ENCODE assay signal across 28 cellular contexts in the genomic region with DNA sequence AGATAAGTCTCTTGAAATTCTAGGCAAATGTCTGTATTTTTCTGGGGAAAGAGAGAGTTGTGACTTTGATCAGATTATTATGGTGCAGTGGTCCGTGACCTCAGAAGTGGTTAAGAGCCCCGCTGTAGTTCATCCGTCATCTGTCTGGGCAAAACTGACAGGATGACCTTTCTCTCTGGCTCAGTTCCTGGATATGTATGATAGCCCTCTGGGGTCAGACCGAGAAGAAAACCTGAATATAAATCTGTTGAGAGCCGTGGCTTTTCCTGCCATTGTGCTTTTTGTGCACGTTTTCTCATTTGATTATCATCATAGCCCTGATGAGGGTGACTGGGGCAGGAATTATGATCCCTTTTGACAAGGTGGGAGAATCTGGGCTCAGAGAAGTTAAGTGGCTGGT. TPM values are rescaled to one million over a fixed set of nuclear protein-coding genes. Genes with fewer than 3 reads are reported as not detected.
DNase-seq lines count a peak whose midpoint lies in the region; ATAC-seq, FAIRE-seq and TF ChIP-seq lines count a peak whose summit lies in the region.
"Had no signal": no experiment of that assay in that cellular context is flagged by ENCODE, and none has a peak within 500 bp of the region (broad histone marks: within the 10 kb centered on the region; RNA-seq: fewer than 3 reads in every experiment).

No MANE protein-coding gene starts in this region.

- H3K4me1 ChIP-seq in heart left ventricle (peaks cover 0 to 26% (median 8%) of the 10 kb centered on the region in 12 donors), heart right ventricle (peaks cover 0 to 39% (median 11%) of the 10 kb centered on the region in 9 donors), HepG2 (ENCODE audit: insufficient read depth, low read length) (no peaks in the 10 kb centered on the region)
- H3K4me1 ChIP-seq: right lobe of liver had no signal

- H2AFZ ChIP-seq in HepG2 (ENCODE audit: low read length), result no peak overlapping the region

- POLR2A ChIA-PET in HepG2 (lab: Yijun Ruan, JAX), result no interaction called here

- WGBS in heart left ventricle, 4 donors, result 40 to 57% (median 49%) methylated on average over 6 of the region's 6 CpGs
- WGBS in heart right ventricle, 2 donors, result 42 to 56% methylated on average over 6 of the region's 6 CpGs
- 95% methylated on average over 6 of the region's 6 CpGs for WGBS in HepG2 (ENCODE audit: low lambda C conversion rate)

- no TSS peak for BruUV-seq in Calu3 (replicated peaks; lab: Mats Ljungman, UMichigan)
- no TSS peak for BruUV-seq in HepG2 (replicated peaks; lab: Mats Ljungman, UMichigan)

- no peak for FAIRE-seq in HepG2 (lab: Jason Lieb, UNC)
- FAIRE-seq: frontal cortex, GM19239 had no signal

- no peaks in the 10 kb centered on the region for H3K27me3 Mint-ChIP-seq in Calu3 (ENCODE audit: unreplicated experiment)
- H3K27me3 Mint-ChIP-seq in activated naive CD4-positive, alpha-beta T cell treated with anti-CD3 and anti-CD28 coated beads, Interleukin-2, amount 10 ng/mL, durations not matched to agents 7 days and 5 days, result no peaks in the 10 kb centered on the region
- H3K27me3 Mint-ChIP-seq: activated CD4-positive, alpha-beta T cell treated with anti-CD3 and anti-CD28 coated beads, Interleukin-2, amount 10 ng/mL, durations not matched to agents 7 days and 5 days; naive B cell; T-cell; type B pancreatic cell had no signal

- H3K9me3 Mint-ChIP-seq in Calu3 (ENCODE audit: low read depth, unreplicated experiment), result no peaks in the 10 kb centered on the region
- no peaks in the 10 kb centered on the region for H3K9me3 Mint-ChIP-seq in activated naive CD4-positive, alpha-beta T cell treated with anti-CD3 and anti-CD28 coated beads, Interleukin-2, amount 10 ng/mL, durations not matched to agents 7 days and 5 days
- H3K9me3 Mint-ChIP-seq: activated CD4-positive, alpha-beta T cell treated with anti-CD3 and anti-CD28 coated beads, Interleukin-2, amount 10 ng/mL, durations not matched to agents 7 days and 5 days; naive B cell; T-cell; type B pancreatic cell had no signal

- no peaks in the 10 kb centered on the region for H3K4me1 Mint-ChIP-seq in Calu3 (ENCODE audit: low read depth, unreplicated experiment)
- H3K4me1 Mint-ChIP-seq in activated naive CD4-positive, alpha-beta T cell treated with anti-CD3 and anti-CD28 coated beads, Interleukin-2, amount 10 ng/mL, durations not matched to agents 7 days and 5 days, result no peaks in the 10 kb centered on the region
- H3K4me1 Mint-ChIP-seq: activated CD4-positive, alpha-beta T cell treated with anti-CD3 and anti-CD28 coated beads, Interleukin-2, amount 10 ng/mL, durations not matched to agents 7 days and 5 days; naive B cell; T-cell had no signal

- peak in 2 of 4 donors; percentile 37 to 59 for ATAC-seq in heart left ventricle
- ATAC-seq in Right ventricle myocardium inferior, result no peak
- ATAC-seq in SK-N-SH treated with all-trans-retinoic acid at 6 μM for 48 hours, result no peak
- ATAC-seq in heart right ventricle, result peak in 4 of 8 donors; percentile 12 to 55 (median 42)
- ATAC-seq in HepG2, result no peak
- ATAC-seq: T-cell had no signal

- no peaks in the 10 kb centered on the region for H4K20me1 ChIP-seq in HepG2 (ENCODE audit: insufficient read depth, low read length)

- TF ChIP-seq CTCF in heart left ventricle (IDR thresholded peaks at IDR 0.05) (no peak), heart right ventricle (IDR thresholded peaks at IDR 0.05) (no peak), Calu3 (IDR thresholded peaks at IDR 0.05; ENCODE audit: unreplicated experiment) (no peak), HepG2 (CRISPR knock-in tag; IDR thresholded peaks at IDR 0.05) (no peak)

- no peak overlapping the region for H3K4me2 ChIP-seq in HepG2 (ENCODE audit: low read depth, low read length)

- H3K27ac ChIP-seq in heart left ventricle, result peak overlapping the region in 8 of 12 donors; percentile 2 to 77 (median 43)
- peak overlapping the region in 8 of 10 donors; percentile 3 to 62 (median 37) for H3K27ac ChIP-seq in heart right ventricle
- no peak overlapping the region for H3K27ac ChIP-seq in HepG2 (ENCODE audit: extremely low read length, insufficient read depth, low read length)
- H3K27ac ChIP-seq: esophagus muscularis mucosa, ovary, right lobe of liver had no signal

- H3K36me3 ChIP-seq in heart left ventricle (peaks cover 0 to 100% (median 99%) of the 10 kb centered on the region in 9 donors), heart right ventricle (peaks cover 0 to 100% (median 73%) of the 10 kb centered on the region in 9 donors), HepG2 (replicated peaks in 1 of 2; ENCODE audit: control insufficient read depth in 1 of 2, insufficient read depth in 2 of 2, low read length in 2 of 2) (peaks cover 82 to 98% of the 10 kb centered on the region in 2 experiments)
- H3K36me3 ChIP-seq: ovary had no signal

- no peak overlapping the region for H3K27ac Mint-ChIP-seq in Calu3 (ENCODE audit: unreplicated experiment)
- H3K27ac Mint-ChIP-seq in activated naive CD4-positive, alpha-beta T cell treated with anti-CD3 and anti-CD28 coated beads, Interleukin-2, amount 10 ng/mL, durations not matched to agents 7 days and 5 days, result no peak overlapping the region
- H3K27ac Mint-ChIP-seq: activated CD4-positive, alpha-beta T cell treated with anti-CD3 and anti-CD28 coated beads, Interleukin-2, amount 10 ng/mL, durations not matched to agents 7 days and 5 days; T-cell; type B pancreatic cell had no signal

- no peaks in the 10 kb centered on the region for H3K9me3 ChIP-seq in heart left ventricle
- no peaks in the 10 kb centered on the region for H3K9me3 ChIP-seq in heart right ventricle
- H3K9me3 ChIP-seq in HepG2 (ENCODE audit: low read length), result no peaks in the 10 kb centered on the region
- H3K9me3 ChIP-seq: esophagus muscularis mucosa, ovary, right lobe of liver had no signal

- CTCF ChIA-PET in Calu3 (lab: Charles Lee) (no interaction called here), HepG2 (lab: Yijun Ruan, JAX; ENCODE audit: low intra/inter-chr PET ratio, low total read pairs) (no interaction called here)
- CTCF ChIA-PET in activated naive CD4-positive, alpha-beta T cell treated with anti-CD3 and anti-CD28 coated beads, Interleukin-2, amount 10 ng/mL, durations not matched to agents 7 days and 5 days (lab: Charles Lee), result no interaction called here

- H3K9ac ChIP-seq in HepG2 (ENCODE audit: insufficient read depth, low read depth, low read length), result no peak overlapping the region

- DNase-seq in heart left ventricle (no peak), Right ventricle myocardium inferior (ENCODE audit: missing footprints) (no peak), heart right ventricle (no peak), Calu3 (no peak), HepG2 (ENCODE audit: low spot score) (no peak), NCI-H510A treated with DMSO at 0.1 percent for 48 hours (lab: John Stamatoyannopoulos, UW) (no peak)
- no peak for DNase-seq in activated naive CD4-positive, alpha-beta T cell treated with anti-CD3 and anti-CD28 coated beads, Interleukin-2, amount 10 ng/mL, durations not matched to agents 7 days and 5 days
- DNase-seq: activated CD4-positive, alpha-beta T cell treated with anti-CD3 and anti-CD28 coated beads, Interleukin-2, amount 10 ng/mL, durations not matched to agents 7 days and 5 days; activated CD8-positive, alpha-beta memory T cell treated with anti-CD3 and anti-CD28 coated beads, Interleukin-2, amount 50 U/mL, for 48 hours; activated effector memory CD4-positive, alpha-beta T cell treated with Interleukin-2 at 50 U/mL for 16 hours; C1 segment of cervical spinal cord; effector memory CD4-positive, alpha-beta T cell; EL; kidney glomerular epithelial cell; mesendoderm; naive B cell; NCI-H1048; NCI-H2171; NCI-H526; OCI-M1; ovary; T-cell had no signal

- no peaks in the 10 kb centered on the region for H3K79me2 ChIP-seq in HepG2 (ENCODE audit: insufficient read depth, low read length)

- in situ Hi-C loops in HepG2 (cut with HindIII; ENCODE audit: extremely low pct_ligation_motif_present, low pct_unique_long_range_greater_than_20kb), result no loop called here

- TF ChIP-seq RAD21 in HepG2 (CRISPR knock-in tag; IDR thresholded peaks at IDR 0.05), result no peak

- TF ChIP-seq POLR2A in heart left ventricle (IDR thresholded peaks at IDR 0.05), result no peak
- no peak for TF ChIP-seq POLR2A in HepG2 (IDR thresholded peaks at IDR 0.05; ENCODE audit: insufficient read depth in 1 of 2, low read depth in 2 of 2, low read length in 2 of 2)

- intact Hi-C loops in heart left ventricle (cut with DNase I), result no loop called here
- intact Hi-C loops in Right ventricle myocardium inferior (cut with DNase I), result no loop called here
- intact Hi-C loops in heart right ventricle (cut with DNase I), result no loop called here
- intact Hi-C loops in Calu3 (cut with micrococcal nuclease; ENCODE audit: unreplicated experiment), result no loop called here
- intact Hi-C loops in HepG2 (cut with micrococcal nuclease; ENCODE audit: unreplicated experiment), result no loop called here

- H3K4me3 Mint-ChIP-seq in Calu3 (ENCODE audit: low read depth, unreplicated experiment), result no peak overlapping the region
- H3K4me3 Mint-ChIP-seq in activated naive CD4-positive, alpha-beta T cell treated with anti-CD3 and anti-CD28 coated beads, Interleukin-2, amount 10 ng/mL, durations not matched to agents 7 days and 5 days, result no peak overlapping the region
- H3K4me3 Mint-ChIP-seq: activated CD4-positive, alpha-beta T cell treated with anti-CD3 and anti-CD28 coated beads, Interleukin-2, amount 10 ng/mL, durations not matched to agents 7 days and 5 days; naive B cell; T-cell; type B pancreatic cell had no signal

- TF ChIP-seq EP300 in HepG2 (IDR thresholded peaks at IDR 0.05; ENCODE audit: low read depth in 2 of 2, low read length in 2 of 2), result no peak
- TF ChIP-seq EP300 in HepG2 (CRISPR knock-in tag; IDR thresholded peaks at IDR 0.05; ENCODE audit: borderline replicate concordance), result no peak

- peaks cover 81% of the 10 kb centered on the region for H3K36me3 Mint-ChIP-seq in Calu3 (ENCODE audit: insufficient read depth, unreplicated experiment)
- peaks cover 70% of the 10 kb centered on the region for H3K36me3 Mint-ChIP-seq in activated naive CD4-positive, alpha-beta T cell treated with anti-CD3 and anti-CD28 coated beads, Interleukin-2, amount 10 ng/mL, durations not matched to agents 7 days and 5 days

- H3K27me3 ChIP-seq in heart left ventricle (no peaks in the 10 kb centered on the region), heart right ventricle (no peaks in the 10 kb centered on the region), HepG2 (ENCODE audit: control insufficient read depth in 1 of 2, insufficient read depth in 2 of 2, low read length in 2 of 2) (no peaks in the 10 kb centered on the region)
- H3K27me3 ChIP-seq: esophagus muscularis mucosa, ovary, right lobe of liver had no signal

- no peak overlapping the region for H3K4me3 ChIP-seq in heart left ventricle
- no peak overlapping the region for H3K4me3 ChIP-seq in heart right ventricle
- no peak overlapping the region for H3K4me3 ChIP-seq in HepG2 (replicated peaks in 1 of 3; ENCODE audit: insufficient read depth in 1 of 3, low read depth in 2 of 3, low read length in 3 of 3)
- H3K4me3 ChIP-seq: esophagus muscularis mucosa, ovary, right lobe of liver had no signal

RNA-seq across cellular contexts. Expression of a gene that starts 26.5 kb away (rescaled TPM):
- not detected for total RNA-seq in heart left ventricle
- polyA plus RNA-seq in heart left ventricle, result not detected
- total RNA-seq in Right ventricle myocardium inferior, result not detected
- total RNA-seq in heart right ventricle, result 1 to 10 TPM in 1 of 10 donors, under 1 TPM in 1, not detected in 8; 0.85 to 2.5 TPM
- 1 to 10 TPM in 1 of 2 donors, not detected in 1; 1.8 TPM for polyA plus RNA-seq in heart right ventricle
- not detected in 2 replicates for total RNA-seq in Calu3 (2022)
- total RNA-seq in HepG2 (2016; rRNA removed; fragmentation: Illumina TruSeq; extraction: Trizol), result not detected in 2 replicates
- not detected in 2 replicates for total RNA-seq in HepG2 (2016; cell fraction: cytosol; rRNA removed; fragmentation: Illumina TruSeq; extraction: Trizol; ENCODE audit: low read depth)
- total RNA-seq in HepG2 (2016; cell fraction: insoluble cytoplasmic fraction; rRNA removed; fragmentation: Illumina TruSeq; extraction: Trizol), result not detected in 2 replicates
- total RNA-seq in HepG2 (2016; cell fraction: membrane; rRNA removed; fragmentation: Illumina TruSeq; extraction: Trizol), result not detected in 2 replicates
- total RNA-seq in HepG2 (2016; cell fraction: nucleus; rRNA removed; fragmentation: Illumina TruSeq; extraction: Trizol), result not detected in 2 replicates
- not detected in 2 replicates for polyA plus RNA-seq in HepG2 (2011; rRNA removed)
- polyA plus RNA-seq in HepG2 (2011; cell fraction: cytosol; rRNA removed), result not detected in 2 replicates
- polyA plus RNA-seq in HepG2 (2011; cell fraction: nucleus; rRNA removed), result not detected in 2 replicates
- polyA plus RNA-seq in HepG2 (2012), result not detected in 2 replicates
- not detected in 2 replicates for polyA plus RNA-seq in HepG2 (2016; cell fraction: cytosol; fragmentation: Illumina TruSeq; extraction: Trizol; ENCODE audit: low read depth)
- polyA plus RNA-seq in HepG2 (2016; cell fraction: insoluble cytoplasmic fraction; fragmentation: Illumina TruSeq; extraction: Trizol; ENCODE audit: low read depth), result not detected in 2 replicates
- polyA plus RNA-seq in HepG2 (2016; cell fraction: membrane; fragmentation: Illumina TruSeq; extraction: Trizol; ENCODE audit: low read depth), result not detected in 2 replicates
- not detected in 2 replicates for polyA plus RNA-seq in HepG2 (2016; cell fraction: nucleus; fragmentation: Illumina TruSeq; extraction: Trizol; ENCODE audit: insufficient read depth, low read depth)
- not detected in 2 replicates for polyA minus RNA-seq in HepG2 (2011; rRNA and poly(A)+ RNA removed; ENCODE audit: low replicate concordance)
- not detected in 2 replicates for polyA minus RNA-seq in HepG2 (2011; cell fraction: cytosol; rRNA and poly(A)+ RNA removed)
- not detected in 2 replicates for polyA minus RNA-seq in HepG2 (2011; cell fraction: nucleus; rRNA and poly(A)+ RNA removed)
- total RNA-seq: activated CD4-positive, alpha-beta T cell treated with anti-CD3 and anti-CD28 coated beads, Interleukin-2, amount 10 ng/mL, durations not matched to agents 7 days and 5 days; esophagus muscularis mucosa; frontal cortex; ovary; right lobe of liver; T-cell had no signal
- polyA plus RNA-seq: ovary had no signal

RNA-seq across cellular contexts. Expression of a gene that starts 54.4 kb away (rescaled TPM):
- total RNA-seq in heart left ventricle (10 to 100 TPM; 14.0 to 25.6 (median 20.4) TPM), Right ventricle myocardium inferior (20.7 TPM), heart right ventricle (10 to 100 TPM; 17.8 to 24.9 (median 20.4) TPM), Calu3 (2022) (77.0 and 77.2 TPM in 2 replicates), HepG2 (2016; rRNA removed; fragmentation: Illumina TruSeq; extraction: Trizol) (16.5 and 18.6 TPM in 2 replicates)
- polyA plus RNA-seq in heart left ventricle (10 to 100 TPM; 19.2 to 54.9 TPM), heart right ventricle (10 to 100 TPM; 18.4 to 52.3 TPM), HepG2 (2011; rRNA removed) (70.2 and 74.1 TPM in 2 replicates)
- 10.8 and 15.2 TPM in 2 replicates for total RNA-seq in HepG2 (2016; cell fraction: cytosol; rRNA removed; fragmentation: Illumina TruSeq; extraction: Trizol; ENCODE audit: low read depth)
- total RNA-seq in HepG2 (2016; cell fraction: insoluble cytoplasmic fraction; rRNA removed; fragmentation: Illumina TruSeq; extraction: Trizol), result 15.1 and 16.2 TPM in 2 replicates
- 25.3 and 29.5 TPM in 2 replicates for total RNA-seq in HepG2 (2016; cell fraction: membrane; rRNA removed; fragmentation: Illumina TruSeq; extraction: Trizol)
- total RNA-seq in HepG2 (2016; cell fraction: nucleus; rRNA removed; fragmentation: Illumina TruSeq; extraction: Trizol), result 15.3 and 19.6 TPM in 2 replicates
- polyA plus RNA-seq in HepG2 (2011; cell fraction: cytosol; rRNA removed), result 93.3 and 98.4 TPM in 2 replicates
- polyA plus RNA-seq in HepG2 (2011; cell fraction: nucleus; rRNA removed), result 35.2 and 44.3 TPM in 2 replicates
- polyA plus RNA-seq in HepG2 (2012), result 45.7 and 46.8 TPM in 2 replicates
- 48.1 and 71.4 TPM in 2 replicates for polyA plus RNA-seq in HepG2 (2016; cell fraction: cytosol; fragmentation: Illumina TruSeq; extraction: Trizol; ENCODE audit: low read depth)
- polyA plus RNA-seq in HepG2 (2016; cell fraction: insoluble cytoplasmic fraction; fragmentation: Illumina TruSeq; extraction: Trizol; ENCODE audit: low read depth), result 55.8 and 57.5 TPM in 2 replicates
- 67.6 and 91.3 TPM in 2 replicates for polyA plus RNA-seq in HepG2 (2016; cell fraction: membrane; fragmentation: Illumina TruSeq; extraction: Trizol; ENCODE audit: low read depth)
- polyA plus RNA-seq in HepG2 (2016; cell fraction: nucleus; fragmentation: Illumina TruSeq; extraction: Trizol; ENCODE audit: insufficient read depth, low read depth), result 68.3 and 69.5 TPM in 2 replicates
- 47.1 and 62.0 TPM in 2 replicates for polyA minus RNA-seq in HepG2 (2011; rRNA and poly(A)+ RNA removed; ENCODE audit: low replicate concordance)
- 11.5 and 14.7 TPM in 2 replicates for polyA minus RNA-seq in HepG2 (2011; cell fraction: cytosol; rRNA and poly(A)+ RNA removed)
- polyA minus RNA-seq in HepG2 (2011; cell fraction: nucleus; rRNA and poly(A)+ RNA removed), result 7.6 and 12.7 TPM in 2 replicates

RNA-seq across cellular contexts. Expression of a gene that starts 55.7 kb away (rescaled TPM):
- 1 to 10 TPM; 3.5 to 8.1 (median 5.5) TPM for total RNA-seq in heart left ventricle
- polyA plus RNA-seq in heart left ventricle, result 1 to 10 TPM; 1.4 to 3.5 TPM
- 3.7 TPM for total RNA-seq in Right ventricle myocardium inferior
- total RNA-seq in heart right ventricle, result 1 to 10 TPM; 5.1 to 10.0 (median 6.5) TPM
- 1 to 10 TPM; 1.8 to 5.9 TPM for polyA plus RNA-seq in heart right ventricle
- 1.4 and 2.7 TPM in 2 replicates for total RNA-seq in Calu3 (2022)
- total RNA-seq in HepG2 (2016; rRNA removed; fragmentation: Illumina TruSeq; extraction: Trizol), result 5.5 and 6.1 TPM in 2 replicates
- 3.0 TPM in 2 replicates for total RNA-seq in HepG2 (2016; cell fraction: cytosol; rRNA removed; fragmentation: Illumina TruSeq; extraction: Trizol; ENCODE audit: low read depth)
- total RNA-seq in HepG2 (2016; cell fraction: insoluble cytoplasmic fraction; rRNA removed; fragmentation: Illumina TruSeq; extraction: Trizol), result 5.5 TPM in 2 replicates
- 3.6 and 4.2 TPM in 2 replicates for total RNA-seq in HepG2 (2016; cell fraction: membrane; rRNA removed; fragmentation: Illumina TruSeq; extraction: Trizol)
- 5.8 and 6.6 TPM in 2 replicates for total RNA-seq in HepG2 (2016; cell fraction: nucleus; rRNA removed; fragmentation: Illumina TruSeq; extraction: Trizol)
- 2.6 and 3.1 TPM in 2 replicates for polyA plus RNA-seq in HepG2 (2011; rRNA removed)
- 2.7 and 3.2 TPM in 2 replicates for polyA plus RNA-seq in HepG2 (2011; cell fraction: cytosol; rRNA removed)
- 4.4 and 5.1 TPM in 2 replicates for polyA plus RNA-seq in HepG2 (2011; cell fraction: nucleus; rRNA removed)
- polyA plus RNA-seq in HepG2 (2012), result 4.1 and 4.8 TPM in 2 replicates
- polyA plus RNA-seq in HepG2 (2016; cell fraction: cytosol; fragmentation: Illumina TruSeq; extraction: Trizol; ENCODE audit: low read depth), result 1.9 and 2.2 TPM in 2 replicates
- 5.6 and 6.7 TPM in 2 replicates for polyA plus RNA-seq in HepG2 (2016; cell fraction: insoluble cytoplasmic fraction; fragmentation: Illumina TruSeq; extraction: Trizol; ENCODE audit: low read depth)
- 3.7 and 4.5 TPM in 2 replicates for polyA plus RNA-seq in HepG2 (2016; cell fraction: membrane; fragmentation: Illumina TruSeq; extraction: Trizol; ENCODE audit: low read depth)
- 5.9 and 6.7 TPM in 2 replicates for polyA plus RNA-seq in HepG2 (2016; cell fraction: nucleus; fragmentation: Illumina TruSeq; extraction: Trizol; ENCODE audit: insufficient read depth, low read depth)
- polyA minus RNA-seq in HepG2 (2011; rRNA and poly(A)+ RNA removed; ENCODE audit: low replicate concordance), result 0.77 and 2.5 TPM in 2 replicates
- polyA minus RNA-seq in HepG2 (2011; cell fraction: cytosol; rRNA and poly(A)+ RNA removed), result 0.62 and 1.6 TPM in 2 replicates
- polyA minus RNA-seq in HepG2 (2011; cell fraction: nucleus; rRNA and poly(A)+ RNA removed), result 7.2 and 10.6 TPM in 2 replicates

RNA-seq across cellular contexts. Expression of a gene that starts 55.9 kb away (rescaled TPM):
- total RNA-seq in heart left ventricle, result 100 to 1,000 TPM in 5 of 9 donors, 10 to 100 TPM in 4; 74.6 to 174 (median 105) TPM
- 100 to 1,000 TPM in 1 of 2 donors, 10 to 100 TPM in 1; 36.3 to 206 TPM for polyA plus RNA-seq in heart left ventricle
- 100 TPM for total RNA-seq in Right ventricle myocardium inferior
- 100 to 1,000 TPM in 4 of 10 donors, 10 to 100 TPM in 6; 75.4 to 163 (median 95.2) TPM for total RNA-seq in heart right ventricle
- polyA plus RNA-seq in heart right ventricle, result 100 to 1,000 TPM in 1 of 2 donors, 10 to 100 TPM in 1; 30.9 to 166 TPM
- total RNA-seq in Calu3 (2022), result 508 and 522 TPM in 2 replicates
- 284 and 587 TPM in 2 replicates for total RNA-seq in HepG2 (2016; rRNA removed; fragmentation: Illumina TruSeq; extraction: Trizol)
- 65.3 and 71.8 TPM in 2 replicates for total RNA-seq in HepG2 (2016; cell fraction: cytosol; rRNA removed; fragmentation: Illumina TruSeq; extraction: Trizol; ENCODE audit: low read depth)
- total RNA-seq in HepG2 (2016; cell fraction: insoluble cytoplasmic fraction; rRNA removed; fragmentation: Illumina TruSeq; extraction: Trizol), result 271 and 578 TPM in 2 replicates
- total RNA-seq in HepG2 (2016; cell fraction: membrane; rRNA removed; fragmentation: Illumina TruSeq; extraction: Trizol), result 95.8 and 99.1 TPM in 2 replicates
- total RNA-seq in HepG2 (2016; cell fraction: nucleus; rRNA removed; fragmentation: Illumina TruSeq; extraction: Trizol), result 514 and 600 TPM in 2 replicates
- 1,560 and 1,818 TPM in 2 replicates for polyA plus RNA-seq in HepG2 (2011; rRNA removed)
- 1,385 TPM in 2 replicates for polyA plus RNA-seq in HepG2 (2011; cell fraction: cytosol; rRNA removed)
- 528 and 556 TPM in 2 replicates for polyA plus RNA-seq in HepG2 (2011; cell fraction: nucleus; rRNA removed)
- 566 and 592 TPM in 2 replicates for polyA plus RNA-seq in HepG2 (2012)
- polyA plus RNA-seq in HepG2 (2016; cell fraction: cytosol; fragmentation: Illumina TruSeq; extraction: Trizol; ENCODE audit: low read depth), result 52.7 and 53.5 TPM in 2 replicates
- polyA plus RNA-seq in HepG2 (2016; cell fraction: insoluble cytoplasmic fraction; fragmentation: Illumina TruSeq; extraction: Trizol; ENCODE audit: low read depth), result 324 and 345 TPM in 2 replicates
- 79.9 and 84.4 TPM in 2 replicates for polyA plus RNA-seq in HepG2 (2016; cell fraction: membrane; fragmentation: Illumina TruSeq; extraction: Trizol; ENCODE audit: low read depth)
- 808 and 883 TPM in 2 replicates for polyA plus RNA-seq in HepG2 (2016; cell fraction: nucleus; fragmentation: Illumina TruSeq; extraction: Trizol; ENCODE audit: insufficient read depth, low read depth)
- polyA minus RNA-seq in HepG2 (2011; rRNA and poly(A)+ RNA removed; ENCODE audit: low replicate concordance), result 817 and 1,556 TPM in 2 replicates
- polyA minus RNA-seq in HepG2 (2011; cell fraction: cytosol; rRNA and poly(A)+ RNA removed), result 735 and 849 TPM in 2 replicates
- 241 and 296 TPM in 2 replicates for polyA minus RNA-seq in HepG2 (2011; cell fraction: nucleus; rRNA and poly(A)+ RNA removed)
